Comparison of ENCODE assay signal across 16 cellular contexts in the genomic region with DNA sequence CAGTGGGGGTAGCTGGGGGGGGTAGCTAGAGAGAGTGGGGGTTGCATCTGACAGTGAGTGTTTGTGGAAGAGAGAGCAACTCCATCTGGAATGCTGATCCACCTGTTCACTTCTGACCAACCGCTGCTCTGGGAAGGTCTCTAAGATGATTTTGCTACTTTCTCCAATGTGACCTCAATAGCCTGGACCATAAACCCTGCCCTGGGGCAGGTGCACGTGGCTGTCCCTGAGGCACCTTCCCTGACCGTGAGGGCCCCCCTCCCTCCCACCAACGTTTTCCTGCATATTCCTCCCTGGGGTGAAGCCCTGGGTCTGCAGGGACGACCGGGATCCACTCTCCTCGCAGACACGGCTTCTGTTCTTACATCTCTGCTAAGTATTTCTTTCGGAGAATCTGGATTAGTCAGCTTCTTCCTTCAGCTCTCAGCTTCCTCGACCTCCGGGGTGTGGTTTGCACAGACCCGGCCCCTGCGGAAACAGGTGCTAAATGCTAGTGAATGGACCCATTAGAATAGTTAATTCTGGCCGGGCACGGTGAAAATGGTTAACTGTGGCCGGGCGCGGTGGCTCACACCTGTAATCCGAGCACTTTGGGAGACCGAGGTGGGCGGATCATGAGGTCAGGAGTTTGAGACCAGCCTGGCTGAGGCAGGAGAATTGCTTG. TPM values are rescaled to one million over a fixed set of nuclear protein-coding genes. Genes with fewer than 3 reads are reported as not detected.
DNase-seq lines count a peak whose midpoint lies in the region; ATAC-seq lines count a peak whose summit lies in the region.
"Had no signal": no experiment of that assay in that cellular context is flagged by ENCODE, and none has a peak within 500 bp of the region (broad histone marks: within the 10 kb centered on the region; RNA-seq: fewer than 3 reads in every experiment).

No MANE protein-coding gene starts in this region.

- H3K27me3 ChIP-seq in SJCRH30: no peaks in the 10 kb centered on the region

- no peaks in the 10 kb centered on the region for H3K4me1 Mint-ChIP-seq in stimulated activated naive CD8-positive, alpha-beta T cell treated with anti-CD3 and anti-CD28 coated beads, Interleukin-15, amount 100 ng/mL, for 72 hours
- H3K4me1 Mint-ChIP-seq: activated CD4-positive, alpha-beta T cell treated with anti-CD3 and anti-CD28 coated beads for 36 hours; naive B cell had no signal

- H3K27ac Mint-ChIP-seq in stimulated activated naive CD8-positive, alpha-beta T cell treated with anti-CD3 and anti-CD28 coated beads, Interleukin-15, amount 100 ng/mL, for 72 hours: no peak overlapping the region
- H3K27ac Mint-ChIP-seq: activated CD4-positive, alpha-beta T cell treated with anti-CD3 and anti-CD28 coated beads for 36 hours had no signal

- peak; percentile 56 for ATAC-seq in stimulated activated naive CD8-positive, alpha-beta T cell treated with anti-CD3 and anti-CD28 coated beads, Interleukin-15, amount 100 ng/mL, for 72 hours
- no peak for ATAC-seq in stimulated activated naive CD8-positive, alpha-beta T cell treated with anti-CD3 and anti-CD28 coated beads, Interleukin-15, Interleukin-2, amounts not matched to agents 100 U/mL and 50 U/mL, for 24 hours
- ATAC-seq: activated CD4-positive, alpha-beta T cell treated with anti-CD3 and anti-CD28 coated beads for 36 hours; GM12878 had no signal

- H3K9me3 Mint-ChIP-seq in stimulated activated naive CD8-positive, alpha-beta T cell treated with anti-CD3 and anti-CD28 coated beads, Interleukin-15, amount 100 ng/mL, for 72 hours: no peaks in the 10 kb centered on the region
- H3K9me3 Mint-ChIP-seq: naive B cell had no signal

- no peak overlapping the region for H3K27ac ChIP-seq in SJCRH30

- no peak overlapping the region for H3K4me3 ChIP-seq in SJCRH30
- H3K4me3 ChIP-seq: GM12878 had no signal

- H3K27me3 Mint-ChIP-seq in stimulated activated naive CD8-positive, alpha-beta T cell treated with anti-CD3 and anti-CD28 coated beads, Interleukin-15, amount 100 ng/mL, for 72 hours: no peaks in the 10 kb centered on the region
- H3K27me3 Mint-ChIP-seq: activated CD4-positive, alpha-beta T cell treated with anti-CD3 and anti-CD28 coated beads for 36 hours; naive B cell had no signal

- no peaks in the 10 kb centered on the region for H3K36me3 ChIP-seq in SJCRH30

- DNase-seq in stimulated activated naive CD8-positive, alpha-beta T cell treated with anti-CD3 and anti-CD28 coated beads, Interleukin-15, amount 100 ng/mL, for 72 hours: no peak
- no peak for DNase-seq in stimulated activated naive CD8-positive, alpha-beta T cell treated with anti-CD3 and anti-CD28 coated beads, Interleukin-15, Interleukin-2, amounts not matched to agents 100 U/mL and 50 U/mL, for 24 hours
- DNase-seq in SJCRH30: peak; percentile 26 to 48
- peak; percentile 37 for DNase-seq in kidney tubule cell (ENCODE audit: low spot score)
- peak; percentile 38 for DNase-seq in ureter (ENCODE audit: low spot score)
- no peak for DNase-seq in NCI-H446 (lab: John Stamatoyannopoulos, UW)
- no peak for DNase-seq in COLO668 (lab: John Stamatoyannopoulos, UW; ENCODE audit: unreplicated experiment)
- DNase-seq in stimulated activated CD8-positive, alpha-beta memory T cell treated with anti-CD3 and anti-CD28 coated beads, Interleukin-4, amount 100 ng/mL, for 48 hours: no peak
- DNase-seq: activated CD4-positive, alpha-beta T cell treated with anti-CD3 and anti-CD28 coated beads for 36 hours; activated gamma-delta T cell treated with Interleukin-2 at 50 U/mL for 16 hours; DND-41; GOT3; kidney glomerular epithelial cell; naive B cell; NCI-H2171 treated with DMSO at 0.1 percent for 48 hours had no signal

- no peaks in the 10 kb centered on the region for H3K4me1 ChIP-seq in SJCRH30

- H3K9me3 ChIP-seq in SJCRH30 (replicated peaks): no peaks in the 10 kb centered on the region

- peak overlapping the region in 1 of 2 donors; percentile 41 for H3K4me3 Mint-ChIP-seq in stimulated activated naive CD8-positive, alpha-beta T cell treated with anti-CD3 and anti-CD28 coated beads, Interleukin-15, amount 100 ng/mL, for 72 hours
- H3K4me3 Mint-ChIP-seq: activated CD4-positive, alpha-beta T cell treated with anti-CD3 and anti-CD28 coated beads for 36 hours had no signal

RNA-seq across cellular contexts. Expression of gene PLCXD1, which starts 21.4 kb away (rescaled TPM):
- total RNA-seq in SJCRH30 (2014; rRNA removed; shearing (Covaris generic)): 16.0 and 16.2 TPM in 2 replicates
- total RNA-seq in ureter: 15.1 TPM

RNA-seq across cellular contexts. Expression of gene GTPBP6, which starts 58.8 kb away (rescaled TPM):
- 29.6 and 37.0 TPM in 2 replicates for total RNA-seq in SJCRH30 (2014; rRNA removed; shearing (Covaris generic))
- 57.5 TPM for total RNA-seq in ureter

Comparison
In these comparisons a context has a peak if more than half of its experiments do, and no peak if none do; other contexts are left out.
1. DNase-seq: peak in SJCRH30 (2 of 2), kidney tubule cell (single experiment) and ureter (single experiment); none in stimulated activated naive CD8-positive, alpha-beta T cell treated with anti-CD3 and anti-CD28 coated beads, Interleukin-15, amount 100 ng/mL, for 72 hours (0 of 2), stimulated activated naive CD8-positive, alpha-beta T cell treated with anti-CD3 and anti-CD28 coated beads, Interleukin-15, Interleukin-2, amounts not matched to agents 100 U/mL and 50 U/mL, for 24 hours (single experiment), NCI-H446 (0 of 2), COLO668 (single experiment) and stimulated activated CD8-positive, alpha-beta memory T cell treated with anti-CD3 and anti-CD28 coated beads, Interleukin-4, amount 100 ng/mL, for 48 hours (single experiment).